In the genomic region with DNA sequence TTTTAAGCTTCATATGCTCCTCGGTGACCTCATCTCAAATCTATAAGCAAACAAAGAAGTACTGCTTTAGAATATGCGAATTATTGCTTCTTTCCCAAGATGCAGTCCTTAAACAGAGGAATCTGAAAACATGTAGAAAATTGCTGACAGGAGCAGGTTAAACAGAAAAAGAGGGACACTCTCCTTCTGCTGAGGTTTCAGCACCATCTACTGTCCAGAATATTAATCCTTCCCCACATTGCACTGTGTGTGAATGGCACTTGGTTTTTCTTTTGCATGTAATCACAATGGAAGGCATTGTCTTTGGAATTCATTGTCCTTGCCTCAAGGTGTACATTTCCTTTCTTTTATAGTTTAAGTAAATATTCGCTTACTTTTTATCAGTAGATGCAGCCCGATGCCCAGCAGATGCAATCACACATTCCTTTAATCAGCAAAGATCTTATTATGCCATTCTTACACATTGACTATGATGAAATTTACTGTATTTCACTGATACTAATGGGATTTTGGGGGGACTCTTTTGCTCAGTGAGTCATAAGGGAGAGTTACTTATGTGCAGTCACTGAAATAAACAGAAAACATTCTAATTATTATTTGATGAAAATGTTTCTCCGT, we compare ENCODE assay signal across 7 cellular contexts.
DNase-seq lines count a peak whose midpoint lies in the region; ATAC-seq lines count a peak whose summit lies in the region.

No MANE protein-coding gene starts in this region.

- H3K27me3 ChIP-seq in endocrine pancreas (ENCODE audit: control insufficient read depth, insufficient read depth, low read length), result no peaks in the 10 kb centered on the region

- H3K4me1 ChIP-seq in endocrine pancreas (ENCODE audit: control insufficient read depth, insufficient read depth, low read length), result peaks cover 12% of the 10 kb centered on the region

- no peaks in the 10 kb centered on the region for H3K9me3 ChIP-seq in endocrine pancreas (ENCODE audit: control insufficient read depth, low read length)

- peak; percentile 36 for DNase-seq in NCI-H460 (ENCODE audit: extremely low read depth, low read depth)
- peak; percentile 3 for DNase-seq in occipital lobe (lab: John Stamatoyannopoulos, UW)
- DNase-seq in LoVo (ENCODE audit: low spot score), result no peak
- no peak for DNase-seq in HCEC 1CT

- peak overlapping the region; percentile 35 for H3K9ac ChIP-seq in endocrine pancreas (ENCODE audit: control insufficient read depth, insufficient read depth, low read length)

- ATAC-seq in GM18867 (IDR thresholded peaks at IDR 0.05; ENCODE audit: unreplicated experiment) (peak; percentile 83), HG02970 (IDR thresholded peaks at IDR 0.05; ENCODE audit: low FRiP score, unreplicated experiment) (peak; percentile 64)

- no peak overlapping the region for H3K4me3 ChIP-seq in endocrine pancreas (ENCODE audit: control insufficient read depth, insufficient read depth, low read length)

- no peaks in the 10 kb centered on the region for H3K36me3 ChIP-seq in endocrine pancreas (ENCODE audit: control insufficient read depth, insufficient read depth, low read length)

Comparison
In these comparisons a context has a peak if more than half of its experiments do, and no peak if none do; other contexts are left out.
1. DNase-seq: peak in NCI-H460 (single experiment) and occipital lobe (single experiment); none in LoVo (single experiment) and HCEC 1CT (single experiment).